Comparison of ENCODE assay signal across 21 cellular contexts in the genomic region with DNA sequence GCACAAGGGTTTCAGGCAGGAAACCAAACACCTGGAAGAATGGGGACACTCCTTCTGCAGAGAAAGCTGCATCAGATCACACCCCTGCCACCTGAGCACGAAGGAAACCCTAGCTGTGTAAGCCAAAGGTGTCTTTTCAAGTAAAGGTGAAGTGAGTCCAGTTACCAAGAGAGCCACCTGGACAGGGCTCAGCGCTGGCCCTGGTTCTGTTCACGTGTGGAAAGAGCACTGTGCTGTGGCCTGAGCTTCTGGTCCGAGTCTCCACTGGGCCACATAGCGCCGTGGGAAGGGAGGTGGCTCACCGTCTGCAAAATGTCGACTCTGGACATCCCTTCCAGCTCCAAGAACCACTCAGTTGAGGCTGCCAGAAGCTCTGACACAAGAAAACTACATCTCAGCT.
"Had no signal": no experiment of that assay in that cellular context is flagged by ENCODE, and none has a peak within 500 bp of the region (broad histone marks: within the 10 kb centered on the region; RNA-seq: fewer than 3 reads in every experiment).

No MANE protein-coding gene starts in this region.

- H3K9me3 ChIP-seq: colonic mucosa, gastroesophageal sphincter, heart left ventricle, right lobe of liver, thoracic aorta, upper lobe of right lung had no signal

- H3K4me3 ChIP-seq: colonic mucosa, gastroesophageal sphincter, heart left ventricle, right lobe of liver, smooth muscle cell, thoracic aorta, upper lobe of right lung had no signal

- H3K4me1 ChIP-seq: colonic mucosa, heart left ventricle, right lobe of liver, upper lobe of right lung had no signal

- H3K27me3 ChIP-seq: colonic mucosa, gastroesophageal sphincter, right lobe of liver, upper lobe of right lung had no signal

- DNase-seq: activated CD4-positive, alpha-beta T cell treated with anti-CD3 and anti-CD28 coated beads, Interleukin-2, amount 50 U/mL, for 4 hours; activated effector memory CD4-positive, alpha-beta T cell treated with anti-CD3 and anti-CD28 coated beads, Interleukin-2, amount 50 U/mL, for 16 hours; activated naive CD4-positive, alpha-beta T cell treated with anti-CD3 and anti-CD28 coated beads, Interleukin-2, amount 10 ng/mL, durations not matched to agents 7 days and 5 days; activated T-cell treated with anti-CD3 and anti-CD28 coated beads for 4 hours; amygdala; colonic mucosa; heart left ventricle; left colon; mesenchymal stem cell; naive B cell; occipital lobe; right lobe of liver; stimulated activated CD4-positive, alpha-beta T cell treated with anti-CD3 and anti-CD28 coated beads, Interleukin-2, amount 100 ng/mL, for 48 hours; stimulated activated naive CD4-positive, alpha-beta T cell; T-helper 9 cell; upper lobe of right lung had no signal

- ATAC-seq: gastroesophageal sphincter, heart left ventricle, left colon, right lobe of liver, upper lobe of right lung had no signal

- H3K27ac ChIP-seq: colonic mucosa, gastroesophageal sphincter, heart left ventricle, right lobe of liver, thoracic aorta, upper lobe of right lung had no signal

- FAIRE-seq: bronchial epithelial cell, islet of Langerhans had no signal

- H3K36me3 ChIP-seq: colonic mucosa, gastroesophageal sphincter, heart left ventricle, right lobe of liver, thoracic aorta, upper lobe of right lung had no signal

- H3K4me2 ChIP-seq: smooth muscle cell had no signal
